ENCODE assay signal across 15 cellular contexts in genomic region chr1:151501474-151501873, GRCh38. TPM values are rescaled to one million over a fixed set of nuclear protein-coding genes. Genes with fewer than 3 reads are reported as not detected.
DNase-seq lines count a peak whose midpoint lies in the region; ATAC-seq and TF ChIP-seq lines count a peak whose summit lies in the region.
"Had no signal": no experiment of that assay in that cellular context is flagged by ENCODE, and none has a peak within 500 bp of the region (broad histone marks: within the 10 kb centered on the region; RNA-seq: fewer than 3 reads in every experiment).

No MANE protein-coding gene starts in this region.

- H3K4me3 ChIP-seq in AG04450 (ENCODE audit: low read depth, low read length), result no peak overlapping the region
- no peak overlapping the region for H3K4me3 ChIP-seq in GM12864 (ENCODE audit: low read depth, low read length)
- no peak overlapping the region for H3K4me3 ChIP-seq in WERI-Rb-1 (ENCODE audit: low read depth, low read length)
- no peak overlapping the region for H3K4me3 ChIP-seq in tibial artery
- H3K4me3 ChIP-seq: SK-N-MC had no signal

- intact Hi-C loops in tibial artery (cut with DNase I; ENCODE audit: low total_unique reads), result no loop called here

- TF ChIP-seq CTCF in AG04450 (IDR thresholded peaks at IDR 0.05; ENCODE audit: low read depth, low read length) (peak; percentile 32; the same call in 1 of the 2 replicates), GM12864 (IDR thresholded peaks at IDR 0.05; ENCODE audit: low read depth, low read length, missing control alignments) (peak; percentile 19), WERI-Rb-1 (IDR thresholded peaks at IDR 0.05; ENCODE audit: low read depth, low read length) (0 out of 2 replicates have a peak, but pooled peaks have one; percentile 13), tibial artery (IDR thresholded peaks at IDR 0.05) (no peak)

- H3K27ac ChIP-seq in AG04450 (ENCODE audit: low read depth, low read length) (no peak overlapping the region), WERI-Rb-1 (no peak overlapping the region), tibial artery (no peak overlapping the region)
- H3K27ac ChIP-seq: SK-N-MC had no signal

- H3K9me3 ChIP-seq in AG04450 (ENCODE audit: control insufficient read depth, insufficient read depth, low read length) (no peaks in the 10 kb centered on the region), WERI-Rb-1 (ENCODE audit: severe bottlenecking) (no peaks in the 10 kb centered on the region), tibial artery (no peaks in the 10 kb centered on the region)

- CTCF ChIA-PET in AG04450 (lab: Charles Lee), result no interaction called here

- H3K4me1 ChIP-seq in tibial artery, result no peaks in the 10 kb centered on the region

- DNase-seq in AG04450 (ENCODE audit: low read depth, low spot score), result no peak
- no peak for DNase-seq in GM12864 (ENCODE audit: low read depth)
- DNase-seq in WERI-Rb-1, result no peak
- peak; percentile 38 for DNase-seq in iPS-NIHi11 (ENCODE audit: low spot score)
- DNase-seq in cortex of kidney (lab: John Stamatoyannopoulos, UW), result no peak
- no peak for DNase-seq in tibial artery
- DNase-seq in DMS79 (lab: John Stamatoyannopoulos, UW), result no peak
- DNase-seq: activated CD4-positive, alpha-beta T cell treated with anti-CD3 and anti-CD28 coated beads for 48 hours; left ventricle myocardium superior; MM.1S; NCI-H524; nucleus accumbens had no signal

- ATAC-seq in GM19395 (IDR thresholded peaks at IDR 0.05; ENCODE audit: unreplicated experiment), result no peak
- ATAC-seq: left ventricle myocardium superior; stimulated activated effector memory CD8-positive, alpha-beta T cell treated with anti-CD3 and anti-CD28 coated beads, Interleukin-12 subunit alpha, Interleukin-12 subunit beta, amount 100 ng/mL, for 72 hours had no signal

- no peaks in the 10 kb centered on the region for H3K36me3 ChIP-seq in WERI-Rb-1
- no peaks in the 10 kb centered on the region for H3K36me3 ChIP-seq in tibial artery

- POLR2A ChIA-PET in AG04450 (lab: Yijun Ruan, JAX), result no interaction called here

- H3K27me3 ChIP-seq in AG04450 (ENCODE audit: control insufficient read depth, insufficient read depth, low read length) (no peaks in the 10 kb centered on the region), WERI-Rb-1 (ENCODE audit: insufficient read depth, low read depth, severe bottlenecking) (no peaks in the 10 kb centered on the region), tibial artery (no peaks in the 10 kb centered on the region)

RNA-seq across cellular contexts. Expression of gene CGN, which starts 9.7 kb away (rescaled TPM):
- 0.26 and 0.31 TPM in 2 replicates for polyA plus RNA-seq in AG04450 (2011; rRNA removed)
- 0.43 and 0.83 TPM in 2 replicates for polyA minus RNA-seq in AG04450 (2011; rRNA and poly(A)+ RNA removed)

RNA-seq across cellular contexts. Expression of gene TUFT1, which starts 38.6 kb away (rescaled TPM):
- 21.9 and 23.9 TPM in 2 replicates for polyA plus RNA-seq in AG04450 (2011; rRNA removed)
- 18.3 and 22.3 TPM in 2 replicates for polyA minus RNA-seq in AG04450 (2011; rRNA and poly(A)+ RNA removed)

RNA-seq across cellular contexts. Expression of gene POGZ, which starts 42.2 kb away (rescaled TPM):
- 43.4 and 45.7 TPM in 2 replicates for polyA plus RNA-seq in AG04450 (2011; rRNA removed)
- 73.7 and 106 TPM in 2 replicates for polyA minus RNA-seq in AG04450 (2011; rRNA and poly(A)+ RNA removed)

Comparison
In these comparisons a context has a peak if more than half of its experiments do, and no peak if none do; other contexts are left out.
1. CTCF ChIP-seq: peak in AG04450 (single experiment), GM12864 (single experiment) and WERI-Rb-1 (single experiment); none in tibial artery (0 of 2).